Comparison of ENCODE assay signal across 1 cellular context in genomic region chr9:91340395-91340794, GRCh38.
TF ChIP-seq lines count a peak whose summit lies in the region.

No MANE protein-coding gene starts in this region.

TF ChIP-seq in endothelial cell of umbilical vein, 7 proteins besides CTCF, POLR2A, EP300 and RAD21:
- TF ChIP-seq FOS (IDR thresholded peaks at IDR 0.05; ENCODE audit: borderline replicate concordance, insufficient read depth, low read length), result no peak
- no peak for TF ChIP-seq MYC (IDR thresholded peaks at IDR 0.05; ENCODE audit: low read depth, low read length)
- no peak for TF ChIP-seq POLR2AphosphoS5 (IDR thresholded peaks at IDR 0.05; ENCODE audit: insufficient read depth, low read depth, low read length)
- no peak for TF ChIP-seq JUN (IDR thresholded peaks at IDR 0.05; ENCODE audit: borderline replicate concordance, insufficient read depth, insufficient read length, low read depth)
- TF ChIP-seq MAX (IDR thresholded peaks at IDR 0.05; ENCODE audit: insufficient read depth, insufficient read length), result no peak
- TF ChIP-seq EZH2 (IDR thresholded peaks at IDR 0.05; ENCODE audit: borderline replicate concordance, low read depth, low read length, severe bottlenecking), result no peak
- no peak for TF ChIP-seq GATA2 (IDR thresholded peaks at IDR 0.05; ENCODE audit: insufficient read depth, insufficient read length, low read depth, low read length)
